ENCODE assay signal across 1 cellular context in genomic region chr3:152202976-152203626, GRCh38.
TF ChIP-seq lines count a peak whose summit lies in the region.

No MANE protein-coding gene starts in this region.

TF ChIP-seq in SK-N-SH treated with all-trans-retinoic acid at 6 μM for 48 hours, 23 proteins besides CTCF, POLR2A, EP300 and RAD21 (continued from another document):
- TF ChIP-seq, protein P1, sequence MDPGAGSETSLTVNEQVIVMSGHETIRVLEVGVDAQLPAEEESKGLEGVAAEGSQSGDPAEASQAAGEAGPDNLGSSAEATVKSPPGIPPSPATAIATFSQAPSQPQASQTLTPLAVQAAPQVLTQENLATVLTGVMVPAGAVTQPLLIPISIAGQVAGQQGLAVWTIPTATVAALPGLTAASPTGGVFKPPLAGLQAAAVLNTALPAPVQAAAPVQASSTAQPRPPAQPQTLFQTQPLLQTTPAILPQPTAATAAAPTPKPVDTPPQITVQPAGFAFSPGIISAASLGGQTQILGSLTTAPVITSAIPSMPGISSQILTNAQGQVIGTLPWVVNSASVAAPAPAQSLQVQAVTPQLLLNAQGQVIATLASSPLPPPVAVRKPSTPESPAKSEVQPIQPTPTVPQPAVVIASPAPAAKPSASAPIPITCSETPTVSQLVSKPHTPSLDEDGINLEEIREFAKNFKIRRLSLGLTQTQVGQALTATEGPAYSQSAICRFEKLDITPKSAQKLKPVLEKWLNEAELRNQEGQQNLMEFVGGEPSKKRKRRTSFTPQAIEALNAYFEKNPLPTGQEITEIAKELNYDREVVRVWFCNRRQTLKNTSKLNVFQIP (CRISPR knock-in tag; IDR thresholded peaks at IDR 0.05; ENCODE audit: borderline replicate concordance, low read depth), result no peak
- TF ChIP-seq RARB (CRISPR knock-in tag; IDR thresholded peaks at IDR 0.05), result no peak
- TF ChIP-seq OSR1 (CRISPR knock-in tag; IDR thresholded peaks at IDR 0.05), result no peak
- no peak for TF ChIP-seq ZFP30 (CRISPR knock-in tag; IDR thresholded peaks at IDR 0.05)
- no peak for TF ChIP-seq CREB5 (CRISPR knock-in tag; IDR thresholded peaks at IDR 0.05; ENCODE audit: low read depth)
- TF ChIP-seq BACH2 (CRISPR knock-in tag; IDR thresholded peaks at IDR 0.05; ENCODE audit: borderline replicate concordance), result no peak
- TF ChIP-seq ZNF565 (CRISPR knock-in tag; conservative IDR thresholded peaks at IDR 0.05; ENCODE audit: low read depth), result no peak
- TF ChIP-seq SNAI2 (CRISPR knock-in tag; IDR thresholded peaks at IDR 0.05), result no peak
- TF ChIP-seq ARNTL (CRISPR knock-in tag; IDR thresholded peaks at IDR 0.05; ENCODE audit: borderline replicate concordance, low read depth), result no peak
- TF ChIP-seq TSHZ2 (CRISPR knock-in tag; IDR thresholded peaks at IDR 0.05), result no peak
TF ChIP-seq in SK-N-SH treated with all-trans-retinoic acid at 6 μM for 48 hours: peak in this region for 0.
